12 cellular contexts compared by ENCODE assay signal in the genomic region with DNA sequence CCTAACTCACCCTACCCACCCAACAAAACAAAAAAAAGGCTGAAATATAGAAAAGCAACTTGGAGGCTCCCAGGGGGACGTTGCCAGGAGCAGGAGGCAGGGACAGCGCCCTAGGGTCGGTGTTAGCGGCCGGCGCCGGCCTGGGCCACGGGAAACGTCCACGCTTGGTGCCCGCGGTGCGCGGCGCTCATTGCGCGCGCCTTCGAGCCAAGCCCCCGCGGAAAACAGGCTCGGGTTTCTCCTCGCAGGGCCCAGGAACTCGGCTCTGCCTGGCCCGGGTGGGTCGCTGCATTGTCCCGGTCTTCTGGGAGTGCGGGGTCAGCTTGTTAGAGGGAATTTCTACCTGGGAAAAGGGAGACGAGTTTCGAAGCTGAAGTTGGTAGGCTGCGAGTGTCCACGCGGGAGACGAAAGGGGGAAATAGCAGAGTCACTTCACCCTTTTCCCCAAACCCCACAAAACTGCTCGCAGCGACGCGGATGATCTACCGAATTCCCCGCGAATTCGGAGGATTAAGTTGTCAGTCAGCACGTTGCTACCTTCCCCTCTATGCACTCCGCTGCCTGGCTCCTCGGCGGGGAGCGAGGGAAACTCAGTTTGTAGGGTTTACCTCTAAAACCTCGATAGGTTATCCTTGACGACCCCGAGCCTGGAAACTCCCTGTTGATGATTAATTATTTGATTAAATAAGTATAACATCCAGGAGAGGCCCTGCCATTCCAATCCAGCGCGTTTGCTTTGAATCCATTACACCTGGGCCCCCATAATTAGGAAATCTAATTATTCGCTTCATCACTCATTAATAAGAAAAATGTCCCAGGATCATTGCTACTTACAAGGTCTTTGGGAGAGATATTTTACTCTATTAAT. TPM values are rescaled to one million over a fixed set of nuclear protein-coding genes. Genes with fewer than 3 reads are reported as not detected.
A peak's percentile ranks its signal among the peaks of the same experiment; 100 is the strongest.
DNase-seq lines count a peak whose midpoint lies in the region; ATAC-seq and TF ChIP-seq lines count a peak whose summit lies in the region.
"Had no signal": no experiment of that assay in that cellular context is flagged by ENCODE, and none has a peak within 500 bp of the region (broad histone marks: within the 10 kb centered on the region; RNA-seq: fewer than 3 reads in every experiment).

No MANE protein-coding gene starts in this region.

- H3K27me3 ChIP-seq in AG04450 (ENCODE audit: control insufficient read depth, insufficient read depth, low read length): peaks cover 2% of the 10 kb centered on the region

- DNase-seq in AG04450 (ENCODE audit: low read depth, low spot score): no peak
- no peak for DNase-seq in HFF-Myc (ENCODE audit: extremely low read depth, low read depth)
- DNase-seq in dermis blood vessel endothelial cell: peak; percentile 61
- DNase-seq in naive B cell: no peak
- no peak for DNase-seq in SHP77 (lab: John Stamatoyannopoulos, UW)
- DNase-seq in stimulated activated CD4-positive, alpha-beta T cell treated with anti-CD3 and anti-CD28 coated beads, Interleukin-12 subunit alpha, Interleukin-12 subunit beta, amount 100 ng/mL, for 4 hours: no peak
- DNase-seq in G401 (ENCODE audit: low spot score): no peak
- DNase-seq in stimulated activated CD4-positive, alpha-beta T cell treated with anti-CD3 and anti-CD28 coated beads, Interleukin-2, amount 100 ng/mL, for 48 hours: no peak
- DNase-seq: activated CD4-positive, CD25-positive, alpha-beta regulatory T cell treated with anti-CD3 and anti-CD28 coated beads, Interleukin-2, amount 50 U/mL, for 72 hours; effector memory CD8-positive, alpha-beta T cell; RPMI8226 had no signal

- H3K4me1 Mint-ChIP-seq in naive B cell: peaks cover 15 to 33% (median 30%) of the 10 kb centered on the region in 3 donors

- H3K4me3 ChIP-seq in AG04450 (ENCODE audit: low read depth, low read length): peak overlapping the region; percentile 35
- H3K4me3 ChIP-seq in HFF-Myc (replicated peaks; ENCODE audit: low read depth, low read length): peak overlapping the region; percentile 71

- peaks cover 47 to 59% (median 56%) of the 10 kb centered on the region in 3 donors for H3K27me3 Mint-ChIP-seq in naive B cell

- no peaks in the 10 kb centered on the region for H3K9me3 Mint-ChIP-seq in naive B cell
- H3K9me3 Mint-ChIP-seq: effector memory CD8-positive, alpha-beta T cell had no signal

- ATAC-seq in naive B cell (ENCODE audit: low read depth in 2 of 2): no peak
- ATAC-seq: effector memory CD8-positive, alpha-beta T cell had no signal

- TF ChIP-seq CTCF in AG04450 (IDR thresholded peaks at IDR 0.05; ENCODE audit: low read depth, low read length) (no peak), HFF-Myc (IDR thresholded peaks at IDR 0.05; ENCODE audit: low read depth, low read length, missing control alignments) (no peak)

- H3K4me3 Mint-ChIP-seq in naive B cell: peak overlapping the region in 6 of 8 donors; percentile 29 to 79 (median 47)
- H3K4me3 Mint-ChIP-seq: effector memory CD8-positive, alpha-beta T cell had no signal

- H3K36me3 Mint-ChIP-seq in naive B cell: no peaks in the 10 kb centered on the region

- no peak overlapping the region for H3K27ac ChIP-seq in AG04450 (ENCODE audit: low read depth, low read length)
- H3K27ac ChIP-seq: pancreas had no signal

- in situ Hi-C loops in G401 (cut with HindIII; ENCODE audit: low sequenced_read_pairs): no loop called here

- POLR2A ChIA-PET in AG04450 (lab: Yijun Ruan, JAX): interaction anchor here (1.7 kb wide), 1 partner anchor 10 kb away, joined by 10 read pairs; no protein-coding TSS in a partner anchor

- CTCF ChIA-PET in AG04450 (lab: Charles Lee): interaction anchor here (4.4 kb wide), 1 partner anchor 495 kb away, joined by 148 read pairs; no protein-coding TSS in a partner anchor

- H3K27ac Mint-ChIP-seq in naive B cell: peak overlapping the region in 2 of 6 donors; percentile 47 to 59
- H3K27ac Mint-ChIP-seq: effector memory CD8-positive, alpha-beta T cell had no signal

- H3K9me3 ChIP-seq in AG04450 (ENCODE audit: control insufficient read depth, insufficient read depth, low read length): no peaks in the 10 kb centered on the region; the same call in 1 of the 2 replicates
- H3K9me3 ChIP-seq: pancreas had no signal

RNA-seq across cellular contexts. Expression of a gene that starts 0.8 kb away (rescaled TPM):
- polyA plus RNA-seq in AG04450 (2011; rRNA removed) (0.79 and 1.6 TPM in 2 replicates), naive B cell (ENCODE audit: low read depth in 6 of 6) (not detected)
- 1.1 and 2.0 TPM in 2 replicates for polyA minus RNA-seq in AG04450 (2011; rRNA and poly(A)+ RNA removed)
- 2.2 and 8.1 TPM in 2 replicates for total RNA-seq in dermis blood vessel endothelial cell
- total RNA-seq in G401 (2014; rRNA removed; shearing (Covaris generic)): 7.0 and 7.6 TPM in 2 replicates

RNA-seq across cellular contexts. Expression of a gene that starts 10.8 kb away (rescaled TPM):
- 15.6 and 16.7 TPM in 2 replicates for polyA plus RNA-seq in AG04450 (2011; rRNA removed)
- 22.9 and 23.5 TPM in 2 replicates for polyA minus RNA-seq in AG04450 (2011; rRNA and poly(A)+ RNA removed)
- total RNA-seq in dermis blood vessel endothelial cell: 14.5 and 17.7 TPM in 2 replicates
- 10 to 100 TPM in 5 of 6 donors, 1 to 10 TPM in 1; 5.6 to 18.6 (median 16.6) TPM for polyA plus RNA-seq in naive B cell (ENCODE audit: low read depth in 6 of 6)
- total RNA-seq in G401 (2014; rRNA removed; shearing (Covaris generic)): 8.2 and 10.1 TPM in 2 replicates

RNA-seq across cellular contexts. Expression of a gene that starts 12.5 kb away (rescaled TPM):
- 41.1 and 41.9 TPM in 2 replicates for polyA plus RNA-seq in AG04450 (2011; rRNA removed)
- 29.7 and 30.4 TPM in 2 replicates for polyA minus RNA-seq in AG04450 (2011; rRNA and poly(A)+ RNA removed)
- total RNA-seq in dermis blood vessel endothelial cell: 0.68 and 2.2 TPM in 2 replicates
- polyA plus RNA-seq in naive B cell (ENCODE audit: low read depth in 6 of 6): not detected
- 1.5 and 3.1 TPM in 2 replicates for total RNA-seq in G401 (2014; rRNA removed; shearing (Covaris generic))

RNA-seq across cellular contexts. Expression of a gene that starts 55.6 kb away (rescaled TPM):
- polyA plus RNA-seq in AG04450 (2011; rRNA removed) (61.0 and 65.1 TPM in 2 replicates), naive B cell (ENCODE audit: low read depth in 6 of 6) (not detected)
- 56.9 and 66.0 TPM in 2 replicates for polyA minus RNA-seq in AG04450 (2011; rRNA and poly(A)+ RNA removed)
- total RNA-seq in dermis blood vessel endothelial cell: 0.14 and 0.17 TPM in 2 replicates
- 0.06 TPM in 1 of 2 replicates, not detected in the other for total RNA-seq in G401 (2014; rRNA removed; shearing (Covaris generic))
